8 cellular contexts compared by ENCODE assay signal in the genomic region with DNA sequence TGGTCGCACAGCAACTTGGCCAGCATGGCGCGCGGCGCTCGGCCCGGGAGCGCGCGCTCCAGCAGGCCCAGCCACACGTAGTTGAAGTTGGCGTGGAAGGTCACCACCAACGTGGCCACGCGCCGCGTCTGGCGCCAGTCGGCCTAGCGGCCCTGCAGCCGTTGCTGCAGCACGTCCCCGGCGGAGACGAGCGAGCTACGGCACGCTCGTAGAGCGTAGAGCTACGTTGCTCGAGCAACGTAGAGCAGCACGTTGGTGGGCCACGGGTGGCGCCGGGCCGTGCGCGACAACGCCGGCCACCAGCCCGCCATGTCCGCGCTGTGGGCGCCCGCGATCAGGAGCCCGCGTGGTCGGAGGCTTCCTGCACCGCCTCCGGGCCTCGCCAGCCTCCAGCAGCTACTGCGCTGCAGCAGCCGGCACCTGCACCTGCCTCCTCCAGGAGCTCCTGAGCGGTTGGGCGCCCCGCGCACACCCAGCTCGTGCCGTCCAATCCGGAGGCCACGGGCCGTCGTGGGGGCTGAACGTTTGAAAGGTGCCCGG. TPM values are rescaled to one million over a fixed set of nuclear protein-coding genes. Genes with fewer than 3 reads are reported as not detected.
DNase-seq lines count a peak whose midpoint lies in the region; ATAC-seq and TF ChIP-seq lines count a peak whose summit lies in the region.

No MANE protein-coding gene starts in this region.

- peak overlapping the region; percentile 88 for H3K27ac Mint-ChIP-seq in activated CD4-positive, alpha-beta T cell treated with anti-CD3 and anti-CD28 coated beads for 36 hours
- H3K27ac Mint-ChIP-seq in natural killer cell (no peak overlapping the region), nephron progenitor cell (no peak overlapping the region)
- peak overlapping the region; percentile 95 to 98 for H3K27ac Mint-ChIP-seq in stimulated activated naive CD8-positive, alpha-beta T cell treated with anti-CD3 and anti-CD28 coated beads, Interleukin-15, amount 100 ng/mL, for 72 hours

- TF ChIP-seq CTCF in natural killer cell (IDR thresholded peaks at IDR 0.05), result no peak
- TF ChIP-seq CTCF in nephron progenitor cell (IDR thresholded peaks at IDR 0.05), result no peak

- peaks cover 8% of the 10 kb centered on the region for H3K36me3 Mint-ChIP-seq in activated CD4-positive, alpha-beta T cell treated with anti-CD3 and anti-CD28 coated beads for 36 hours (ENCODE audit: low read depth)
- H3K36me3 Mint-ChIP-seq in natural killer cell, result no peaks in the 10 kb centered on the region
- H3K36me3 Mint-ChIP-seq in nephron progenitor cell (ENCODE audit: low read depth), result no peaks in the 10 kb centered on the region

- peak; percentile 94 for ATAC-seq in activated CD4-positive, alpha-beta T cell treated with anti-CD3 and anti-CD28 coated beads for 36 hours
- ATAC-seq in natural killer cell (peak; percentile 80 to 84 (median 81)), GM18511 (IDR thresholded peaks at IDR 0.05; ENCODE audit: unreplicated experiment) (no peak)
- peak; percentile 94 for ATAC-seq in stimulated activated naive CD8-positive, alpha-beta T cell treated with anti-CD3 and anti-CD28 coated beads, Interleukin-15, amount 100 ng/mL, for 72 hours

- DNase-seq in CMK (ENCODE audit: low read depth), result peak; percentile 46
- DNase-seq in NCI-H128 (lab: John Stamatoyannopoulos, UW; ENCODE audit: unreplicated experiment), result peak; percentile 42
- peak; percentile 81 for DNase-seq in activated CD4-positive, alpha-beta T cell treated with anti-CD3 and anti-CD28 coated beads for 36 hours
- DNase-seq in cerebellum (ENCODE audit: low spot score), result peak; percentile 59
- peak; percentile 23 for DNase-seq in natural killer cell
- DNase-seq in stimulated activated naive CD8-positive, alpha-beta T cell treated with anti-CD3 and anti-CD28 coated beads, Interleukin-15, amount 100 ng/mL, for 72 hours, result peak; percentile 76 to 77
- no peak for DNase-seq in nephron progenitor cell

- intact Hi-C loops in activated CD4-positive, alpha-beta T cell treated with anti-CD3 and anti-CD28 coated beads for 36 hours (cut with DNase I, micrococcal nuclease), result loop anchor here in 1 of 2 experiments (5.0 kb wide), 1 partner anchor 71 kb away; a partner anchor contains a TSS
- intact Hi-C loops in natural killer cell (cut with micrococcal nuclease), result no loop called here

- peak overlapping the region; percentile 77 for H3K4me3 Mint-ChIP-seq in activated CD4-positive, alpha-beta T cell treated with anti-CD3 and anti-CD28 coated beads for 36 hours
- H3K4me3 Mint-ChIP-seq in natural killer cell (peak overlapping the region; percentile 81), nephron progenitor cell (no peak overlapping the region)
- H3K4me3 Mint-ChIP-seq in stimulated activated naive CD8-positive, alpha-beta T cell treated with anti-CD3 and anti-CD28 coated beads, Interleukin-15, amount 100 ng/mL, for 72 hours, result peak overlapping the region; percentile 92 to 96

- peaks cover 16% of the 10 kb centered on the region for H3K4me1 Mint-ChIP-seq in activated CD4-positive, alpha-beta T cell treated with anti-CD3 and anti-CD28 coated beads for 36 hours
- H3K4me1 Mint-ChIP-seq in natural killer cell, result peaks cover 7 to 16% of the 10 kb centered on the region in 2 donors
- H3K4me1 Mint-ChIP-seq in stimulated activated naive CD8-positive, alpha-beta T cell treated with anti-CD3 and anti-CD28 coated beads, Interleukin-15, amount 100 ng/mL, for 72 hours, result peaks cover 30% of the 10 kb centered on the region
- H3K4me1 Mint-ChIP-seq in nephron progenitor cell, result peaks cover 16% of the 10 kb centered on the region

- H3K9me3 Mint-ChIP-seq in activated CD4-positive, alpha-beta T cell treated with anti-CD3 and anti-CD28 coated beads for 36 hours (ENCODE audit: low read depth), result no peaks in the 10 kb centered on the region
- H3K9me3 Mint-ChIP-seq in natural killer cell (no peaks in the 10 kb centered on the region), nephron progenitor cell (peaks cover 8% of the 10 kb centered on the region)
- no peaks in the 10 kb centered on the region for H3K9me3 Mint-ChIP-seq in stimulated activated naive CD8-positive, alpha-beta T cell treated with anti-CD3 and anti-CD28 coated beads, Interleukin-15, amount 100 ng/mL, for 72 hours

- no peaks in the 10 kb centered on the region for H3K27me3 Mint-ChIP-seq in activated CD4-positive, alpha-beta T cell treated with anti-CD3 and anti-CD28 coated beads for 36 hours
- H3K27me3 Mint-ChIP-seq in natural killer cell (ENCODE audit: low read depth in 2 of 2) (peaks cover 5 to 6% of the 10 kb centered on the region in 2 donors), nephron progenitor cell (ENCODE audit: low read depth, poor library complexity) (peaks cover 5% of the 10 kb centered on the region)
- no peaks in the 10 kb centered on the region for H3K27me3 Mint-ChIP-seq in stimulated activated naive CD8-positive, alpha-beta T cell treated with anti-CD3 and anti-CD28 coated beads, Interleukin-15, amount 100 ng/mL, for 72 hours

- POLR2A ChIA-PET in activated CD4-positive, alpha-beta T cell treated with anti-CD3 and anti-CD28 coated beads for 36 hours (lab: Charles Lee), result interaction anchor here (0.6 kb wide), 1 partner anchor 387 kb away, joined by 5 read pairs; no protein-coding TSS in a partner anchor

- CTCF ChIA-PET in activated CD4-positive, alpha-beta T cell treated with anti-CD3 and anti-CD28 coated beads for 36 hours (lab: Charles Lee), result interaction anchor here (0.6 kb wide), 1 partner anchor 92 kb away, joined by 5 read pairs; no protein-coding TSS in a partner anchor

RNA-seq across cellular contexts. Expression of a gene that starts 13.4 kb away (rescaled TPM):
- total RNA-seq in activated CD4-positive, alpha-beta T cell treated with anti-CD3 and anti-CD28 coated beads for 36 hours, result 10 to 100 TPM; 12.1 to 13.9 TPM
- total RNA-seq in cerebellum (8.2 TPM), natural killer cell (10 to 100 TPM in 1 of 3 donors, 1 to 10 TPM in 2; 5.7 to 15.8 (median 7.8) TPM)

RNA-seq across cellular contexts. Expression of a gene that starts 14.6 kb away (rescaled TPM):
- under 1 TPM in 1 of 2 experiments, not detected in 1; 0.37 TPM for total RNA-seq in activated CD4-positive, alpha-beta T cell treated with anti-CD3 and anti-CD28 coated beads for 36 hours
- total RNA-seq in cerebellum (1.2 TPM), natural killer cell (1 to 10 TPM in 1 of 3 donors, under 1 TPM in 1, not detected in 1; 0.19 to 3.7 TPM)

RNA-seq across cellular contexts. Expression of a gene that starts 26.4 kb away (rescaled TPM):
- total RNA-seq in activated CD4-positive, alpha-beta T cell treated with anti-CD3 and anti-CD28 coated beads for 36 hours, result under 1 TPM; 0.26 to 0.30 TPM
- 0.73 TPM for total RNA-seq in cerebellum
- under 1 TPM in 1 of 3 donors, not detected in 2; 0.40 TPM for total RNA-seq in natural killer cell

Comparison
In these comparisons a context has a peak if more than half of its experiments do, and no peak if none do; other contexts are left out.
1. H3K27ac Mint-ChIP-seq: peak in activated CD4-positive, alpha-beta T cell treated with anti-CD3 and anti-CD28 coated beads for 36 hours (single experiment) and stimulated activated naive CD8-positive, alpha-beta T cell treated with anti-CD3 and anti-CD28 coated beads, Interleukin-15, amount 100 ng/mL, for 72 hours (2 of 2); none in natural killer cell (0 of 2) and nephron progenitor cell (single experiment).